25 cellular contexts compared by ENCODE assay signal in genomic region chr11:72746821-72747220, GRCh38. TPM values are rescaled to one million over a fixed set of nuclear protein-coding genes. Genes with fewer than 3 reads are reported as not detected.
DNase-seq lines count a peak whose midpoint lies in the region; ATAC-seq and TF ChIP-seq lines count a peak whose summit lies in the region.
"Had no signal": no experiment of that assay in that cellular context is flagged by ENCODE, and none has a peak within 500 bp of the region (broad histone marks: within the 10 kb centered on the region; RNA-seq: fewer than 3 reads in every experiment).

No MANE protein-coding gene starts in this region.

- peaks cover 83% of the 10 kb centered on the region for H3K4me1 ChIP-seq in Karpas-422 (ENCODE audit: low read length)

- H3K36me3 Mint-ChIP-seq in CD4-positive, alpha-beta T cell (ENCODE audit: low read depth): peaks cover under 1% of the 10 kb centered on the region
- H3K36me3 Mint-ChIP-seq in immature natural killer cell: peaks cover 0 to 11% (median 0%) of the 10 kb centered on the region in 3 donors
- no peaks in the 10 kb centered on the region for H3K36me3 Mint-ChIP-seq in stimulated activated effector memory CD8-positive, alpha-beta T cell treated with anti-CD3 and anti-CD28 coated beads, Interleukin-12 subunit alpha, Interleukin-12 subunit beta, amount 100 ng/mL, for 72 hours
- H3K36me3 Mint-ChIP-seq: brain had no signal

- no peak overlapping the region for H3K4me3 Mint-ChIP-seq in CD4-positive, alpha-beta T cell
- peak overlapping the region in 1 of 5 donors; percentile 29 for H3K4me3 Mint-ChIP-seq in immature natural killer cell
- H3K4me3 Mint-ChIP-seq in stimulated activated effector memory CD8-positive, alpha-beta T cell treated with anti-CD3 and anti-CD28 coated beads, Interleukin-12 subunit alpha, Interleukin-12 subunit beta, amount 100 ng/mL, for 72 hours: no peak overlapping the region
- H3K4me3 Mint-ChIP-seq: activated CD4-positive, alpha-beta T cell treated with anti-CD3 and anti-CD28 coated beads, Interleukin-2, amount 10 ng/mL, durations not matched to agents 24 days and 14 days; brain; CD14-positive monocyte; HFFc6; neural progenitor cell; T-helper 2 cell treated with Interferon-gamma antibody and Interleukin-4, amounts not matched to agents 5 μg/mL and 100 μg/mL, for 36 hours had no signal

- H3K9ac ChIP-seq in Karpas-422 (ENCODE audit: low read length): no peak overlapping the region
- H3K9ac ChIP-seq: neural progenitor cell had no signal

- no peak overlapping the region for H2AFZ ChIP-seq in Karpas-422 (ENCODE audit: low read length)
- H2AFZ ChIP-seq: neural progenitor cell had no signal

- no peak for DNase-seq in CD4-positive, alpha-beta T cell
- DNase-seq in Karpas-422: no peak
- DNase-seq in immature natural killer cell: no peak
- no peak for DNase-seq in stimulated activated effector memory CD8-positive, alpha-beta T cell treated with anti-CD3 and anti-CD28 coated beads, Interleukin-12 subunit alpha, Interleukin-12 subunit beta, amount 100 ng/mL, for 72 hours (ENCODE audit: low spot score in 2 of 2)
- no peak for DNase-seq in DMS114 treated with DMSO at 0.1 percent for 48 hours (lab: John Stamatoyannopoulos, UW; ENCODE audit: unreplicated experiment)
- DNase-seq in activated effector memory CD4-positive, alpha-beta T cell treated with anti-CD3 and anti-CD28 coated beads, Interleukin-2, amount 50 U/mL, for 16 hours: no peak
- DNase-seq in NAMALWA (ENCODE audit: low spot score): no peak
- DNase-seq: activated CD4-positive, alpha-beta T cell treated with anti-CD3 and anti-CD28 coated beads, Interleukin-2, amount 10 ng/mL, durations not matched to agents 24 days and 14 days; activated naive CD4-positive, alpha-beta T cell; activated T-cell treated with anti-CD3 and anti-CD28 coated beads, Interleukin-2, amount 50 U/mL, for 1 hour; HFFc6; kidney glomerular epithelial cell; lower lobe of right lung; NCI-H1694 treated with DMSO at 0.1 percent for 48 hours; NCI-H2171; PC-3; trophoblast cell had no signal

- no peaks in the 10 kb centered on the region for H3K9me3 Mint-ChIP-seq in CD4-positive, alpha-beta T cell
- H3K9me3 Mint-ChIP-seq in immature natural killer cell: no peaks in the 10 kb centered on the region
- H3K9me3 Mint-ChIP-seq in stimulated activated effector memory CD8-positive, alpha-beta T cell treated with anti-CD3 and anti-CD28 coated beads, Interleukin-12 subunit alpha, Interleukin-12 subunit beta, amount 100 ng/mL, for 72 hours: no peaks in the 10 kb centered on the region
- H3K9me3 Mint-ChIP-seq: activated CD4-positive, alpha-beta T cell treated with anti-CD3 and anti-CD28 coated beads, Interleukin-2, amount 10 ng/mL, durations not matched to agents 24 days and 14 days; brain; HFFc6; neural progenitor cell; T-helper 2 cell treated with Interferon-gamma antibody and Interleukin-4, amounts not matched to agents 5 μg/mL and 100 μg/mL, for 36 hours had no signal

- no peaks in the 10 kb centered on the region for H3K27me3 ChIP-seq in CD4-positive, alpha-beta T cell (ENCODE audit: control insufficient read depth, insufficient read depth, low read length)
- H3K27me3 ChIP-seq in Karpas-422 (ENCODE audit: low read length): no peaks in the 10 kb centered on the region
- H3K27me3 ChIP-seq: heart left ventricle, neural progenitor cell had no signal

- no peak overlapping the region for H3K27ac ChIP-seq in CD4-positive, alpha-beta T cell (ENCODE audit: low read depth, low read length)
- H3K27ac ChIP-seq in Karpas-422 (ENCODE audit: low read length): peak overlapping the region; percentile 36
- H3K27ac ChIP-seq: heart left ventricle, neural progenitor cell had no signal

- CTCF ChIA-PET in CD4-positive, alpha-beta T cell (lab: Charles Lee): no interaction called here

- no peaks in the 10 kb centered on the region for H3K9me2 ChIP-seq in Karpas-422 (replicated peaks; ENCODE audit: insufficient read depth, low read length)

- POLR2A ChIA-PET in CD4-positive, alpha-beta T cell (lab: Charles Lee): interaction anchor here (1.0 kb wide), 1 partner anchor 10 kb away, joined by 3 read pairs; no protein-coding TSS in a partner anchor

- peak overlapping the region; percentile 14 for H3K27ac Mint-ChIP-seq in CD4-positive, alpha-beta T cell
- H3K27ac Mint-ChIP-seq in immature natural killer cell: peak overlapping the region; percentile 68 to 91 (median 81)
- H3K27ac Mint-ChIP-seq in stimulated activated effector memory CD8-positive, alpha-beta T cell treated with anti-CD3 and anti-CD28 coated beads, Interleukin-12 subunit alpha, Interleukin-12 subunit beta, amount 100 ng/mL, for 72 hours: peak overlapping the region; percentile 68
- H3K27ac Mint-ChIP-seq: activated CD4-positive, alpha-beta T cell treated with anti-CD3 and anti-CD28 coated beads, Interleukin-2, amount 10 ng/mL, durations not matched to agents 24 days and 14 days; brain; CD14-positive monocyte; HFFc6; neural progenitor cell; progenitor cell of endocrine pancreas; T-helper 2 cell treated with Interferon-gamma antibody and Interleukin-4, amounts not matched to agents 5 μg/mL and 100 μg/mL, for 36 hours had no signal

- H3K79me2 ChIP-seq in Karpas-422 (ENCODE audit: low read length): peaks cover 94% of the 10 kb centered on the region

- peaks cover 33% of the 10 kb centered on the region; the same call in 1 of the 2 replicates for H4K20me1 ChIP-seq in Karpas-422 (ENCODE audit: insufficient read depth, low read depth, low read length)

- no peak for ATAC-seq in CD4-positive, alpha-beta T cell (ENCODE audit: poor library complexity)
- ATAC-seq in stimulated activated effector memory CD8-positive, alpha-beta T cell treated with anti-CD3 and anti-CD28 coated beads, Interleukin-12 subunit alpha, Interleukin-12 subunit beta, amount 100 ng/mL, for 72 hours: no peak
- ATAC-seq: heart left ventricle, lower lobe of right lung, mucosa of descending colon, PC-3, Right ventricle myocardium inferior had no signal

- no peaks in the 10 kb centered on the region for H3K9me3 ChIP-seq in CD4-positive, alpha-beta T cell (ENCODE audit: control insufficient read depth, low read length)
- no peaks in the 10 kb centered on the region for H3K9me3 ChIP-seq in Karpas-422 (ENCODE audit: low read length)
- H3K9me3 ChIP-seq: heart left ventricle, lower lobe of right lung, mucosa of descending colon had no signal

- no peak overlapping the region for H3K4me2 ChIP-seq in Karpas-422 (ENCODE audit: low read depth, low read length, poor library complexity, severe bottlenecking)
- H3K4me2 ChIP-seq: neural progenitor cell had no signal

- H3K4me1 Mint-ChIP-seq in CD4-positive, alpha-beta T cell (ENCODE audit: low read depth): peaks cover 73% of the 10 kb centered on the region
- H3K4me1 Mint-ChIP-seq in immature natural killer cell: peaks cover 74 to 80% of the 10 kb centered on the region in 2 donors
- H3K4me1 Mint-ChIP-seq in stimulated activated effector memory CD8-positive, alpha-beta T cell treated with anti-CD3 and anti-CD28 coated beads, Interleukin-12 subunit alpha, Interleukin-12 subunit beta, amount 100 ng/mL, for 72 hours: peaks cover 79% of the 10 kb centered on the region

- no peaks in the 10 kb centered on the region for H3K36me3 ChIP-seq in Karpas-422 (ENCODE audit: insufficient read depth, low read length)
- H3K36me3 ChIP-seq: heart left ventricle, neural progenitor cell had no signal

- H3K4me3 ChIP-seq in Karpas-422 (ENCODE audit: low read length): no peak overlapping the region
- H3K4me3 ChIP-seq: heart left ventricle, lower lobe of right lung, mucosa of descending colon, neural progenitor cell had no signal

- TF ChIP-seq CTCF in CD4-positive, alpha-beta T cell (IDR thresholded peaks at IDR 0.05): no peak

- no peaks in the 10 kb centered on the region for H3K27me3 Mint-ChIP-seq in CD4-positive, alpha-beta T cell
- peaks cover 5 to 10% (median 7%) of the 10 kb centered on the region in 3 donors for H3K27me3 Mint-ChIP-seq in immature natural killer cell (ENCODE audit: low read depth in 3 of 3)
- H3K27me3 Mint-ChIP-seq: activated CD4-positive, alpha-beta T cell treated with anti-CD3 and anti-CD28 coated beads, Interleukin-2, amount 10 ng/mL, durations not matched to agents 24 days and 14 days; progenitor cell of endocrine pancreas had no signal

- intact Hi-C loops in CD4-positive, alpha-beta T cell (cut with DNase I, micrococcal nuclease): no loop called here

RNA-seq across cellular contexts. Expression of gene ARAP1, which starts 5.4 kb away (rescaled TPM):
- total RNA-seq in CD4-positive, alpha-beta T cell: 10 to 100 TPM; 65.7 to 69.8 TPM
- total RNA-seq in Karpas-422 (2014; rRNA removed; shearing (Covaris generic); ENCODE audit: low replicate concordance): 76.1 and 103 TPM in 2 replicates
- 10 to 100 TPM in 2 of 3 donors, 1 to 10 TPM in 1; 4.7 to 34.6 (median 16.4) TPM for polyA plus RNA-seq in immature natural killer cell

RNA-seq across cellular contexts. Expression of gene STARD10, which starts 47.0 kb away (rescaled TPM):
- total RNA-seq in CD4-positive, alpha-beta T cell: 10 to 100 TPM; 10.5 to 12.9 TPM
- total RNA-seq in Karpas-422 (2014; rRNA removed; shearing (Covaris generic); ENCODE audit: low replicate concordance): 4.3 and 4.7 TPM in 2 replicates
- polyA plus RNA-seq in immature natural killer cell: 10 to 100 TPM; 26.3 to 50.1 (median 35.6) TPM

Comparison
In these comparisons a context has a peak if more than half of its experiments do, and no peak if none do; other contexts are left out.
1. H3K27ac Mint-ChIP-seq: peak in every context shown above with its lines; median percentile 81 in immature natural killer cell; 68 in stimulated activated effector memory CD8-positive, alpha-beta T cell treated with anti-CD3 and anti-CD28 coated beads, Interleukin-12 subunit alpha, Interleukin-12 subunit beta, amount 100 ng/mL, for 72 hours; 14 in CD4-positive, alpha-beta T cell.